Comparison of ENCODE assay signal across 8 cellular contexts in the genomic region with DNA sequence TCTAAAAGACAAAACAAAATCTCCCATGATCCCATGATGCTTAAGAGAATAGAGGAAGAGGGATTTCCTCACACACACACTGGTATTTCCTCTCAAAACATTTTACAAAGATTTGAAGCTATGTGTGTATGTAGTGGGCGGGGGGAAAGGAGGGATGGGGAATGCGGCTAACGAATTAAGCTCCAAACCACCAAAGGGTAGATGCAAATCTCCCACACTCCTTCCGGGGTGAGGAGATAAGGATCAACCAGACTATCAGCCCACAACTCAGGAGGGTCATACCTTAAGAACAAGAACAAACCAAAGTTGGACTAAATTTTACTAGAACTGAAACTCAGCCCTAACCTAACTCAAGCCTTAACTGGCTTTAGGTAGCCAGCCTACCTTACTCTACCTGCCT. TPM values are rescaled to one million over a fixed set of nuclear protein-coding genes. Genes with fewer than 3 reads are reported as not detected.
"Had no signal": no experiment of that assay in that cellular context is flagged by ENCODE, and none has a peak within 500 bp of the region (broad histone marks: within the 10 kb centered on the region; RNA-seq: fewer than 3 reads in every experiment).

No MANE protein-coding gene starts in this region.

- ATAC-seq: GM12878 had no signal

- DNase-seq: GDM1, GF-D8 had no signal

- FAIRE-seq: G401.6, GM12878, GM12891, GM12892, GM18507, GM19239 had no signal

- H3K4me3 ChIP-seq: GM12878 had no signal

RNA-seq across cellular contexts. Expression of a gene that starts 5.9 kb away (rescaled TPM):
- total RNA-seq: GM12878 had no signal
